Comparison of ENCODE assay signal across 8 cellular contexts in the genomic region with DNA sequence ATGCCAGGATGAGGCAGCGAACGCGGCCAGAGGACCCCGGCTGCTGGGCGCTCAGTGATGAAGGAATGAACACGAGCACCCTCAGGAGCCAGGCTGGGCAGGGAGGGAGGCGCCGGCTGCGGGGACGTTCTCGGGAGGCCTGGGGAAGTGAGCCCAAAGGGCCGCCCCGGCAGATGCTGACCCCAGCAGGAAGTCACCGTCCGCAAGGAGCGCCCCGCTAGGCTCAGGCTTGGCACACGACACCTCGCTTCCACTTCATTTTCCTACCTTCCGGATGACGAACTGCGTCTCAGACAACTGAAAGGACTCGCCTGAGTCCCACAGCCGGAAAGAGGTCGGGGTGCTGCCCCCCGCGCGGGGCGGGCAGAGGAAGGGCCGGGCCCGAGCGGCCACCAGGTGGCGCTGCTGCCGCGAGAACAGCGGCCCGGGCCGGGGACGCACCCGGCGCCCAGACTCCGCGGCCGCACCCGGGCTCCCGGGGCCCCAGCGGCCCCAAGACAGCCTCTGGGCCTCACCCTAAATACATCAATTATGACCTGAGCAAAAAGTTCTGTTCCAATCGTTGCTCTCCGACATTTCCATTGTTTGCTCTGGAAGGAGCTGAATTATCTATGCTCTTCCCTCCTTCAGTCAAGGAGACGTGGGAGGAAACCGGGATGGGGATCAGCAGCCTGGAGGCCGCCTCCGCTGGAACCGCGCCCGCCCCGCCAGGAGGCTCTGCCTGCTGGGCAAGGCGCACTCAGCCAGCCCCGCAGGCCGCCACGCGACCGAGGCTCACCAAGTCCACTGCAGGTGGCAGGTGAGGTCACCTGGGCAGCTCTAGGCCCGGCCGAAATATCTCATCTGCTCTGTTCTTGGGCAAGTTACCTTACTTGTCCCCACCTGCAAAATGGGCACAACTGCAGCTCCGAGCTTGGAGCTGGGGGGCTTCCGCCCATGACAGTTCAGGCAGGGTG.
DNase-seq lines count a peak whose midpoint lies in the region; ATAC-seq and TF ChIP-seq lines count a peak whose summit lies in the region.

No MANE protein-coding gene starts in this region.

- no peaks in the 10 kb centered on the region for H3K27me3 ChIP-seq in ectodermal cell (ENCODE audit: control insufficient read depth, insufficient read depth, low read length, poor library complexity, severe bottlenecking)

- H3K4me1 ChIP-seq in ectodermal cell (ENCODE audit: control insufficient read depth, insufficient read depth, low read length): no peaks in the 10 kb centered on the region

- peaks cover 7% of the 10 kb centered on the region for H3K27me3 Mint-ChIP-seq in memory B cell

- peak overlapping the region; percentile 54 for H3K4me3 Mint-ChIP-seq in memory B cell

- H3K4me3 ChIP-seq in ectodermal cell (ENCODE audit: insufficient read depth, low read depth, low read length): peak overlapping the region; percentile 16

- ATAC-seq in memory B cell (ENCODE audit: low read depth) (peak; percentile 94), GM19397 (IDR thresholded peaks at IDR 0.05; ENCODE audit: unreplicated experiment) (no peak)

- H3K36me3 Mint-ChIP-seq in memory B cell: no peaks in the 10 kb centered on the region

- H3K36me3 ChIP-seq in ectodermal cell (ENCODE audit: control insufficient read depth, insufficient read depth, low read length): no peaks in the 10 kb centered on the region

- 34 to 36% methylated on average over 67 of the region's 67 CpGs for WGBS in ectodermal cell, 2 experiments

- H3K9me3 ChIP-seq in ectodermal cell (ENCODE audit: control insufficient read depth, low read length): no peaks in the 10 kb centered on the region

- H3K27ac ChIP-seq in ectodermal cell (ENCODE audit: insufficient read depth, low read depth, low read length, poor library complexity, severe bottlenecking): no peak overlapping the region

- H3K27ac Mint-ChIP-seq in memory B cell: no peak overlapping the region

- peak; percentile 74 for TF ChIP-seq RAD21 in Ishikawa (IDR thresholded peaks at IDR 0.05; ENCODE audit: low read depth)

- peaks cover 2% of the 10 kb centered on the region for H3K9me3 Mint-ChIP-seq in memory B cell

- DNase-seq in NCI-H1417 (lab: John Stamatoyannopoulos, UW): peak; percentile 9 to 60 (median 60)
- no peak for DNase-seq in NCI-H1417 treated with DMSO at 0.1 percent for 48 hours (lab: John Stamatoyannopoulos, UW)
- DNase-seq in activated CD4-positive, alpha-beta T cell treated with anti-CD3 and anti-CD28 coated beads, Interleukin-2, amount 50 U/mL, for 48 hours: peak; percentile 62 to 67
- peak; percentile 65 to 77 for DNase-seq in memory B cell (ENCODE audit: low spot score in 2 of 2)
- DNase-seq in stimulated activated CD8-positive, alpha-beta memory T cell treated with anti-CD3 and anti-CD28 coated beads, Interleukin-12 subunit alpha, Interleukin-12 subunit beta, amount 100 ng/mL, for 1 hour (ENCODE audit: low read depth): peak; percentile 34

- peaks cover 3% of the 10 kb centered on the region for H3K4me1 Mint-ChIP-seq in memory B cell

- TF ChIP-seq EP300 in Ishikawa (IDR thresholded peaks at IDR 0.05; ENCODE audit: borderline replicate concordance): no peak

TF ChIP-seq in Ishikawa, 13 proteins besides CTCF, POLR2A, EP300 and RAD21:
- TF ChIP-seq TEAD4 (IDR thresholded peaks at IDR 0.05) (no peak), EGR1 (IDR thresholded peaks at IDR 0.05) (no peak)
- TF ChIP-seq, protein P1, sequence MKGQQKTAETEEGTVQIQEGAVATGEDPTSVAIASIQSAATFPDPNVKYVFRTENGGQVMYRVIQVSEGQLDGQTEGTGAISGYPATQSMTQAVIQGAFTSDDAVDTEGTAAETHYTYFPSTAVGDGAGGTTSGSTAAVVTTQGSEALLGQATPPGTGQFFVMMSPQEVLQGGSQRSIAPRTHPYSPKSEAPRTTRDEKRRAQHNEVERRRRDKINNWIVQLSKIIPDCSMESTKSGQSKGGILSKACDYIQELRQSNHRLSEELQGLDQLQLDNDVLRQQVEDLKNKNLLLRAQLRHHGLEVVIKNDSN (IDR thresholded peaks at IDR 0.05): no peak
- TF ChIP-seq, protein P2, sequence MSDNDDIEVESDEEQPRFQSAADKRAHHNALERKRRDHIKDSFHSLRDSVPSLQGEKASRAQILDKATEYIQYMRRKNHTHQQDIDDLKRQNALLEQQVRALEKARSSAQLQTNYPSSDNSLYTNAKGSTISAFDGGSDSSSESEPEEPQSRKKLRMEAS (IDR thresholded peaks at IDR 0.05): no peak
